11 cellular contexts compared by ENCODE assay signal in genomic region chr9:34961574-34962480, GRCh38. TPM values are rescaled to one million over a fixed set of nuclear protein-coding genes. Genes with fewer than 3 reads are reported as not detected.
DNase-seq lines count a peak whose midpoint lies in the region; TF ChIP-seq lines count a peak whose summit lies in the region.
"Had no signal": no experiment of that assay in that cellular context is flagged by ENCODE, and none has a peak within 500 bp of the region (broad histone marks: within the 10 kb centered on the region; RNA-seq: fewer than 3 reads in every experiment).

No MANE protein-coding gene starts in this region.

- peak overlapping the region; percentile 24 for H3K4me3 Mint-ChIP-seq in activated T-helper 1 cell treated with anti-CD3 and anti-CD28 coated beads, Interleukin-12 subunit alpha, Interleukin-12 subunit beta, Interleukin-2, Interleukin-4 antibody, amounts not matched to agents 30 ng/mL and 10 ng/mL and 1 ng/mL, durations not matched to agents 14 hours and 24 hours and 36 hours

- H3K4me1 ChIP-seq in neuronal stem cell (ENCODE audit: control insufficient read depth in 2 of 2, insufficient read depth in 1 of 2, low read depth in 1 of 2, low read length in 2 of 2) (peaks cover 0 to 8% of the 10 kb centered on the region in 2 donors), spleen (peaks cover 0 to 15% (median 7%) of the 10 kb centered on the region in 6 donors)
- H3K4me1 ChIP-seq: prostate gland had no signal

- no peak overlapping the region for H3K4me2 ChIP-seq in neuronal stem cell (ENCODE audit: insufficient read depth, low read length, poor library complexity, severe bottlenecking)

- TF ChIP-seq CTCF in GM12865 (IDR thresholded peaks at IDR 0.05; ENCODE audit: insufficient read depth, low read depth, low read length, missing control alignments) (no peak), spleen (IDR thresholded peaks at IDR 0.05 in 8 of 11, conservative IDR thresholded peaks at IDR 0.05 in 3 of 11) (no peak)

- DNase-seq in ACHN (peak; percentile 23), GM12865 (ENCODE audit: low read depth) (peak; percentile 20), hepatic stellate cell (ENCODE audit: low spot score) (peak; percentile 12), erythroblast (lab: John Stamatoyannopoulos, UW) (no peak), neuronal stem cell (ENCODE audit: low spot score) (no peak), spleen (no peak)
- no peak for DNase-seq in activated T-helper 1 cell treated with anti-CD3 and anti-CD28 coated beads, Interleukin-12 subunit alpha, Interleukin-12 subunit beta, Interleukin-2, Interleukin-4 antibody, amounts not matched to agents 30 ng/mL and 10 ng/mL and 1 ng/mL, durations not matched to agents 14 hours and 24 hours and 36 hours (ENCODE audit: low spot score)
- DNase-seq in stimulated activated CD4-positive, alpha-beta T cell treated with anti-CD3 and anti-CD28 coated beads, Interleukin-12 subunit alpha, Interleukin-12 subunit beta, amount 100 ng/mL, for 4 hours = no peak
- DNase-seq: WERI-Rb-1 had no signal

- H3K27ac ChIP-seq in neuronal stem cell (replicated peaks; ENCODE audit: low read length) (no peak overlapping the region), spleen (no peak overlapping the region)
- H3K27ac ChIP-seq: cardiac muscle cell, prostate gland, WERI-Rb-1 had no signal

- no peaks in the 10 kb centered on the region for H3K79me1 ChIP-seq in neuronal stem cell (ENCODE audit: low read depth, low read length)

- intact Hi-C loops in activated T-helper 1 cell treated with anti-CD3 and anti-CD28 coated beads, Interleukin-12 subunit alpha, Interleukin-12 subunit beta, Interleukin-2, Interleukin-4 antibody, amounts not matched to agents 30 ng/mL and 10 ng/mL and 1 ng/mL, durations not matched to agents 14 hours and 24 hours and 36 hours (cut with micrococcal nuclease) = loop anchor here (1.0 to 2.0 kb wide), 3 partner anchors 23 to 63 kb away; partner anchors contain the start of gene DNAJB5
- intact Hi-C loops in spleen (cut with DNase I; ENCODE audit: low total_unique reads) = no loop called here

- no peak overlapping the region for H2BK120ac ChIP-seq in neuronal stem cell (ENCODE audit: low read depth, low read length)

- H3K36me3 Mint-ChIP-seq in activated T-helper 1 cell treated with anti-CD3 and anti-CD28 coated beads, Interleukin-12 subunit alpha, Interleukin-12 subunit beta, Interleukin-2, Interleukin-4 antibody, amounts not matched to agents 30 ng/mL and 10 ng/mL and 1 ng/mL, durations not matched to agents 14 hours and 24 hours and 36 hours (ENCODE audit: low read depth) = no peaks in the 10 kb centered on the region

- H3K14ac ChIP-seq in neuronal stem cell (ENCODE audit: low read length) = no peak overlapping the region

- H3K18ac ChIP-seq in neuronal stem cell (ENCODE audit: low read length) = no peak overlapping the region

- H2BK12ac ChIP-seq in neuronal stem cell (ENCODE audit: low read length) = no peak overlapping the region

- H3K4me1 Mint-ChIP-seq in activated T-helper 1 cell treated with anti-CD3 and anti-CD28 coated beads, Interleukin-12 subunit alpha, Interleukin-12 subunit beta, Interleukin-2, Interleukin-4 antibody, amounts not matched to agents 30 ng/mL and 10 ng/mL and 1 ng/mL, durations not matched to agents 14 hours and 24 hours and 36 hours (ENCODE audit: low read depth) = peaks cover 36% of the 10 kb centered on the region

- H3K9ac ChIP-seq in neuronal stem cell (ENCODE audit: low read depth, low read length, poor library complexity) = no peak overlapping the region

- peak overlapping the region; percentile 30 for H3K27ac Mint-ChIP-seq in activated T-helper 1 cell treated with anti-CD3 and anti-CD28 coated beads, Interleukin-12 subunit alpha, Interleukin-12 subunit beta, Interleukin-2, Interleukin-4 antibody, amounts not matched to agents 30 ng/mL and 10 ng/mL and 1 ng/mL, durations not matched to agents 14 hours and 24 hours and 36 hours

- no peaks in the 10 kb centered on the region for H3K9me3 Mint-ChIP-seq in activated T-helper 1 cell treated with anti-CD3 and anti-CD28 coated beads, Interleukin-12 subunit alpha, Interleukin-12 subunit beta, Interleukin-2, Interleukin-4 antibody, amounts not matched to agents 30 ng/mL and 10 ng/mL and 1 ng/mL, durations not matched to agents 14 hours and 24 hours and 36 hours

- peaks cover 45% of the 10 kb centered on the region for H3K27me3 Mint-ChIP-seq in activated T-helper 1 cell treated with anti-CD3 and anti-CD28 coated beads, Interleukin-12 subunit alpha, Interleukin-12 subunit beta, Interleukin-2, Interleukin-4 antibody, amounts not matched to agents 30 ng/mL and 10 ng/mL and 1 ng/mL, durations not matched to agents 14 hours and 24 hours and 36 hours (ENCODE audit: insufficient read depth)

- no CpG with 5 or more reads among the region's 5 CpGs for WGBS in neuronal stem cell (ENCODE audit: extremely low coverage in 2 of 2, insufficient read length in 2 of 2, insufficient replicate concordance in 1 of 2), 2 donors
- WGBS in spleen, 5 donors = 36 to 48% (median 44%) methylated on average over 5 of the region's 5 CpGs

- no peak overlapping the region for H3K4ac ChIP-seq in neuronal stem cell (ENCODE audit: low read length)

- H2BK5ac ChIP-seq in neuronal stem cell (ENCODE audit: low read length) = no peak overlapping the region

- H2AK5ac ChIP-seq in neuronal stem cell (ENCODE audit: low read depth, low read length) = no peak overlapping the region

- no peak overlapping the region for H4K8ac ChIP-seq in neuronal stem cell (ENCODE audit: low read depth, low read length)

- H3K4me3 ChIP-seq in GM12865 (ENCODE audit: low read depth, low read length) = no peak overlapping the region
- H3K4me3 ChIP-seq in neuronal stem cell (ENCODE audit: low read length in 2 of 2) = no peak overlapping the region
- H3K4me3 ChIP-seq in spleen = no peak overlapping the region
- H3K4me3 ChIP-seq: cardiac muscle cell, prostate gland had no signal

- no peak overlapping the region for H3K23ac ChIP-seq in neuronal stem cell (ENCODE audit: low read depth, low read length, poor library complexity)

- no peak overlapping the region for H2BK15ac ChIP-seq in neuronal stem cell (ENCODE audit: low read length)

- H3K36me3 ChIP-seq in neuronal stem cell (replicated peaks in 1 of 2; ENCODE audit: control insufficient read depth in 2 of 2, insufficient read depth in 2 of 2, low read length in 2 of 2) = no peaks in the 10 kb centered on the region
- H3K36me3 ChIP-seq in spleen = no peaks in the 10 kb centered on the region
- H3K36me3 ChIP-seq: cardiac muscle cell, prostate gland, WERI-Rb-1 had no signal

- TF ChIP-seq POLR2A in erythroblast (IDR thresholded peaks at IDR 0.05; ENCODE audit: low read length) = no peak
- TF ChIP-seq POLR2A in spleen (IDR thresholded peaks at IDR 0.05) = no peak

- in situ Hi-C loops in ACHN (cut with HindIII; ENCODE audit: low pct_ligation_motif_present, low pct_unique_long_range_greater_than_20kb, low sequenced_read_pairs) = no loop called here

- no peak overlapping the region for H4K91ac ChIP-seq in neuronal stem cell (ENCODE audit: low read depth, low read length, poor library complexity)

- H2AFZ ChIP-seq in neuronal stem cell (ENCODE audit: low read length) = no peak overlapping the region

- H3K27me3 ChIP-seq in neuronal stem cell (ENCODE audit: control insufficient read depth in 3 of 3, insufficient read depth in 3 of 3, low read depth in 1 of 3, low read length in 3 of 3) = peaks cover 0 to 62% (median 14%) of the 10 kb centered on the region in 3 experiments
- peaks cover 0 to 98% (median 30%) of the 10 kb centered on the region in 7 donors for H3K27me3 ChIP-seq in spleen (replicated peaks in 1 of 7)

- no peaks in the 10 kb centered on the region for H3K9me3 ChIP-seq in neuronal stem cell (replicated peaks in 1 of 2; ENCODE audit: control insufficient read depth in 2 of 2, insufficient read depth in 1 of 2, low read depth in 1 of 2, low read length in 2 of 2)
- H3K9me3 ChIP-seq in spleen = no peaks in the 10 kb centered on the region
- H3K9me3 ChIP-seq: prostate gland had no signal

RNA-seq across cellular contexts. Expression of gene PHF24, which starts 3.7 kb away (rescaled TPM):
- 0.08 and 0.12 TPM in 2 replicates for total RNA-seq in activated T-helper 1 cell treated with anti-CD3 and anti-CD28 coated beads, Interleukin-12 subunit alpha, Interleukin-12 subunit beta, Interleukin-2, Interleukin-4 antibody, amounts not matched to agents 30 ng/mL and 10 ng/mL and 1 ng/mL, durations not matched to agents 14 hours and 24 hours and 36 hours
- 1.5 TPM for polyA plus RNA-seq in neuronal stem cell (2013, experiment 1 of 2)
- 1.4 TPM for polyA plus RNA-seq in neuronal stem cell (2013, experiment 2 of 2)
- total RNA-seq in spleen = 1 to 10 TPM in 2 of 7 donors, under 1 TPM in 5; 0.17 to 2.4 (median 0.67) TPM
- polyA plus RNA-seq in spleen = under 1 TPM; 0.24 to 0.36 (median 0.26) TPM

RNA-seq across cellular contexts. Expression of gene DNAJB5, which starts 27.7 kb away (rescaled TPM):
- total RNA-seq in activated T-helper 1 cell treated with anti-CD3 and anti-CD28 coated beads, Interleukin-12 subunit alpha, Interleukin-12 subunit beta, Interleukin-2, Interleukin-4 antibody, amounts not matched to agents 30 ng/mL and 10 ng/mL and 1 ng/mL, durations not matched to agents 14 hours and 24 hours and 36 hours = 5.3 and 6.0 TPM in 2 replicates
- polyA plus RNA-seq in neuronal stem cell (2013, experiment 1 of 2) = 41.4 TPM
- 40.8 TPM for polyA plus RNA-seq in neuronal stem cell (2013, experiment 2 of 2)
- 10 to 100 TPM in 5 of 7 donors, 1 to 10 TPM in 2; 5.6 to 14.4 (median 12.8) TPM for total RNA-seq in spleen
- polyA plus RNA-seq in spleen = 1 to 10 TPM; 4.9 to 8.6 (median 6.7) TPM

Comparison
In these comparisons a context has a peak if more than half of its experiments do, and no peak if none do; other contexts are left out.
1. DNase-seq: peak in ACHN (single experiment), GM12865 (single experiment) and hepatic stellate cell (single experiment); none in activated T-helper 1 cell treated with anti-CD3 and anti-CD28 coated beads, Interleukin-12 subunit alpha, Interleukin-12 subunit beta, Interleukin-2, Interleukin-4 antibody, amounts not matched to agents 30 ng/mL and 10 ng/mL and 1 ng/mL, durations not matched to agents 14 hours and 24 hours and 36 hours (single experiment), erythroblast (0 of 2), neuronal stem cell (single experiment), spleen (single experiment) and stimulated activated CD4-positive, alpha-beta T cell treated with anti-CD3 and anti-CD28 coated beads, Interleukin-12 subunit alpha, Interleukin-12 subunit beta, amount 100 ng/mL, for 4 hours (single experiment).